In genomic region chr9:134539613-134540012, GRCh38 we compare ENCODE assay signal across 18 cellular contexts.
"Had no signal": no experiment of that assay in that cellular context is flagged by ENCODE, and none has a peak within 500 bp of the region (broad histone marks: within the 10 kb centered on the region; RNA-seq: fewer than 3 reads in every experiment).

No MANE protein-coding gene starts in this region.

- ATAC-seq: activated CD8-positive, alpha-beta memory T cell treated with anti-CD3 and anti-CD28 coated beads, Interleukin-2, amount 10 ng/mL, durations not matched to agents 7 days and 5 days; body of pancreas; gastrocnemius medialis had no signal

- H3K4me3 ChIP-seq: body of pancreas, dorsolateral prefrontal cortex, gastrocnemius medialis, ovary had no signal

- FAIRE-seq: colon had no signal

- DNase-seq: activated B cell treated with CpG ODN at 0.5 μM for 24 hours; activated CD4-positive, alpha-beta memory T cell treated with anti-CD3 and anti-CD28 coated beads, Interleukin-2, amount 10 ng/mL, durations not matched to agents 7 days and 5 days; activated CD4-positive, alpha-beta T cell treated with anti-CD3 and anti-CD28 coated beads for 48 hours; activated CD8-positive, alpha-beta memory T cell treated with anti-CD3 and anti-CD28 coated beads, Interleukin-2, amount 10 ng/mL, durations not matched to agents 7 days and 5 days; activated naive CD4-positive, alpha-beta T cell treated with anti-CD3 and anti-CD28 coated beads for 36 hours; body of pancreas; central memory CD4-positive, alpha-beta T cell; dorsolateral prefrontal cortex; endodermal cell; gastrocnemius medialis; head of caudate nucleus; kidney glomerular epithelial cell; stimulated activated CD8-positive, alpha-beta memory T cell treated with anti-CD3 and anti-CD28 coated beads, Interleukin-4, amount 100 ng/mL, for 48 hours; stimulated activated naive CD4-positive, alpha-beta T cell; T-helper 1 cell; T-helper 9 cell had no signal

- H3K36me3 ChIP-seq: gastrocnemius medialis, ovary had no signal

- H3K27ac ChIP-seq: body of pancreas, dorsolateral prefrontal cortex, gastrocnemius medialis, ovary had no signal

- H3K4me1 ChIP-seq: body of pancreas, gastrocnemius medialis had no signal

- H3K9me3 ChIP-seq: body of pancreas, gastrocnemius medialis, ovary had no signal

- H3K27me3 ChIP-seq: body of pancreas, ovary had no signal
